ENCODE assay signal across 1 cellular context in the genomic region with DNA sequence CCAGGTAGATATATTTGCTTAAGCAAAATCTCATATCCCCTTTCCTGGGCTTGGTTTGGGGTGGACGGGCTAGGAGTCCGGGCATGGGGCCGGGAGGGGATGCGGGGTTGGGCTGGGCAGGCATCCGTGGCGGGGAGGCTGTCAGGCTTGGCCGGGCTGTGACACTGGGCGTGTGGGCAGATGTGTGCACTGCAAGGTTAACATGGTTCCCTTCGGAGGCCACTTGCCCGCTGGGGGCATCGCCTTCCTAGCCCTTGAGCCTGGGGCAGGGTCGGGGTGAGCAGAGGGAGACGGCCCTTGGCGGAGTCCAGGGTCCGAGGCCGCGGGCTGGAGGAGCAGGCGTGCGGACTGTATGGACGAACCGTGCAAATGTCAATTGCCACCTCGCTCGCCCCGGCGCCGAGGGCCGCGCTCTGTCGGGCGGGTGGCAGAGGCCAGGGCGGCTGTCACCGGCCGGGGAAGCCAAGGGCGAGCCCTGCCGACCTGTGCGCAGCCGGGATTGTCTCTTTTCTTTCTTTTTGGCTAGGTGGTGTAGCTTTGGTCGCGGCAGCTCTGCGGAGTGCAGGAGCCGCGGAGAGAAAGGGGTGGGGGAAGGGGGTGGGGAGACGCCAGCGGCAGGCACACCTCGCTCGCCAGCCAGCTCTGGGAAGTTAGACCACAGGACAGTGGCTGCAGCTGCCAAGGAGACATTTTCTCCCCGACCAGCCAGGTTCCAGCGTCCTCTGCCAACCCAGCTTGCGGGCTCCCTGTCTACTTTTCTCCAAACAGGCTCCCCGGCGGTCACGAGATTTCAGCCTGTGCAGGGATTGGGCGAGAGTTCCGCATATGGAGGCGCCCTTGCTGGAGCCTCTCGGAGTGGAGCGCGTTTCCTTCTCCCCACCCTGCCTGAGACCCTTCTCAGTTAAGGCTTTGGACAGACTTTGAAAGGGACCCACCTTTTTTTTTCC.
TF ChIP-seq lines count a peak whose summit lies in the region.

No MANE protein-coding gene starts in this region.

TF ChIP-seq in HepG2, 621 proteins besides CTCF, POLR2A, EP300 and RAD21 (continued from another document):
- TF ChIP-seq SPEN (CRISPR knock-in tag; IDR thresholded peaks at IDR 0.05; ENCODE audit: low read depth) (no peak), ZNF274 (CRISPR knock-in tag; IDR thresholded peaks at IDR 0.05) (peak; percentile 56; the same call in 1 of the 2 replicates), HBP1 (CRISPR knock-in tag; IDR thresholded peaks at IDR 0.05; ENCODE audit: low read depth) (no peak), BRD4 (CRISPR knock-in tag; IDR thresholded peaks at IDR 0.05) (no peak), THAP7 (CRISPR knock-in tag; IDR thresholded peaks at IDR 0.05) (no peak), RFX3 (CRISPR knock-in tag; IDR thresholded peaks at IDR 0.05) (no peak), ZNF354B (CRISPR knock-in tag; IDR thresholded peaks at IDR 0.05) (no peak), ZNF776 (CRISPR knock-in tag; IDR thresholded peaks at IDR 0.05) (no peak), SOX6 (IDR thresholded peaks at IDR 0.05) (no peak), SOX6 (CRISPR knock-in tag; IDR thresholded peaks at IDR 0.05) (no peak; the same call in 1 of the 2 replicates), ZNF557 (CRISPR knock-in tag; IDR thresholded peaks at IDR 0.05) (no peak), TRIM22 (IDR thresholded peaks at IDR 0.05) (no peak), ZNF660 (CRISPR knock-in tag; IDR thresholded peaks at IDR 0.05; ENCODE audit: borderline replicate concordance, low read depth) (no peak), PHF8 (CRISPR knock-in tag; IDR thresholded peaks at IDR 0.05) (peak; percentile 55), KAT8 (CRISPR knock-in tag; IDR thresholded peaks at IDR 0.05) (peak; percentile 50; the same call in 1 of the 2 replicates), IRF2 (CRISPR knock-in tag; IDR thresholded peaks at IDR 0.05) (no peak), GTF2F1 (IDR thresholded peaks at IDR 0.05; ENCODE audit: low read length) (no peak), SP5 (CRISPR knock-in tag; IDR thresholded peaks at IDR 0.05; ENCODE audit: borderline replicate concordance, low read depth) (no peak), DRAP1 (CRISPR knock-in tag; IDR thresholded peaks at IDR 0.05) (peak; percentile 90), KDM6A (CRISPR knock-in tag; IDR thresholded peaks at IDR 0.05; ENCODE audit: low read depth) (no peak), LRRFIP1 (CRISPR knock-in tag; conservative IDR thresholded peaks at IDR 0.05) (no peak)
- TF ChIP-seq, protein P1, sequence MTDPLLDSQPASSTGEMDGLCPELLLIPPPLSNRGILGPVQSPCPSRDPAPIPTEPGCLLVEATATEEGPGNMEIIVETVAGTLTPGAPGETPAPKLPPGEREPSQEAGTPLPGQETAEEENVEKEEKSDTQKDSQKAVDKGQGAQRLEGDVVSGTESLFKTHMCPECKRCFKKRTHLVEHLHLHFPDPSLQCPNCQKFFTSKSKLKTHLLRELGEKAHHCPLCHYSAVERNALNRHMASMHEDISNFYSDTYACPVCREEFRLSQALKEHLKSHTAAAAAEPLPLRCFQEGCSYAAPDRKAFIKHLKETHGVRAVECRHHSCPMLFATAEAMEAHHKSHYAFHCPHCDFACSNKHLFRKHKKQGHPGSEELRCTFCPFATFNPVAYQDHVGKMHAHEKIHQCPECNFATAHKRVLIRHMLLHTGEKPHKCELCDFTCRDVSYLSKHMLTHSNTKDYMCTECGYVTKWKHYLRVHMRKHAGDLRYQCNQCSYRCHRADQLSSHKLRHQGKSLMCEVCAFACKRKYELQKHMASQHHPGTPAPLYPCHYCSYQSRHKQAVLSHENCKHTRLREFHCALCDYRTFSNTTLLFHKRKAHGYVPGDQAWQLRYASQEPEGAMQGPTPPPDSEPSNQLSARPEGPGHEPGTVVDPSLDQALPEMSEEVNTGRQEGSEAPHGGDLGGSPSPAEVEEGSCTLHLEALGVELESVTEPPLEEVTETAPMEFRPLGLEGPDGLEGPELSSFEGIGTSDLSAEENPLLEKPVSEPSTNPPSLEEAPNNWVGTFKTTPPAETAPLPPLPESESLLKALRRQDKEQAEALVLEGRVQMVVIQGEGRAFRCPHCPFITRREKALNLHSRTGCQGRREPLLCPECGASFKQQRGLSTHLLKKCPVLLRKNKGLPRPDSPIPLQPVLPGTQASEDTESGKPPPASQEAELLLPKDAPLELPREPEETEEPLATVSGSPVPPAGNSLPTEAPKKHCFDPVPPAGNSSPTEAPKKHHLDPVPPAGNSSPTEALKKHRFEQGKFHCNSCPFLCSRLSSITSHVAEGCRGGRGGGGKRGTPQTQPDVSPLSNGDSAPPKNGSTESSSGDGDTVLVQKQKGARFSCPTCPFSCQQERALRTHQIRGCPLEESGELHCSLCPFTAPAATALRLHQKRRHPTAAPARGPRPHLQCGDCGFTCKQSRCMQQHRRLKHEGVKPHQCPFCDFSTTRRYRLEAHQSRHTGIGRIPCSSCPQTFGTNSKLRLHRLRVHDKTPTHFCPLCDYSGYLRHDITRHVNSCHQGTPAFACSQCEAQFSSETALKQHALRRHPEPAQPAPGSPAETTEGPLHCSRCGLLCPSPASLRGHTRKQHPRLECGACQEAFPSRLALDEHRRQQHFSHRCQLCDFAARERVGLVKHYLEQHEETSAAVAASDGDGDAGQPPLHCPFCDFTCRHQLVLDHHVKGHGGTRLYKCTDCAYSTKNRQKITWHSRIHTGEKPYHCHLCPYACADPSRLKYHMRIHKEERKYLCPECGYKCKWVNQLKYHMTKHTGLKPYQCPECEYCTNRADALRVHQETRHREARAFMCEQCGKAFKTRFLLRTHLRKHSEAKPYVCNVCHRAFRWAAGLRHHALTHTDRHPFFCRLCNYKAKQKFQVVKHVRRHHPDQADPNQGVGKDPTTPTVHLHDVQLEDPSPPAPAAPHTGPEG (CRISPR knock-in tag; IDR thresholded peaks at IDR 0.05) = no peak
- TF ChIP-seq, protein P2, sequence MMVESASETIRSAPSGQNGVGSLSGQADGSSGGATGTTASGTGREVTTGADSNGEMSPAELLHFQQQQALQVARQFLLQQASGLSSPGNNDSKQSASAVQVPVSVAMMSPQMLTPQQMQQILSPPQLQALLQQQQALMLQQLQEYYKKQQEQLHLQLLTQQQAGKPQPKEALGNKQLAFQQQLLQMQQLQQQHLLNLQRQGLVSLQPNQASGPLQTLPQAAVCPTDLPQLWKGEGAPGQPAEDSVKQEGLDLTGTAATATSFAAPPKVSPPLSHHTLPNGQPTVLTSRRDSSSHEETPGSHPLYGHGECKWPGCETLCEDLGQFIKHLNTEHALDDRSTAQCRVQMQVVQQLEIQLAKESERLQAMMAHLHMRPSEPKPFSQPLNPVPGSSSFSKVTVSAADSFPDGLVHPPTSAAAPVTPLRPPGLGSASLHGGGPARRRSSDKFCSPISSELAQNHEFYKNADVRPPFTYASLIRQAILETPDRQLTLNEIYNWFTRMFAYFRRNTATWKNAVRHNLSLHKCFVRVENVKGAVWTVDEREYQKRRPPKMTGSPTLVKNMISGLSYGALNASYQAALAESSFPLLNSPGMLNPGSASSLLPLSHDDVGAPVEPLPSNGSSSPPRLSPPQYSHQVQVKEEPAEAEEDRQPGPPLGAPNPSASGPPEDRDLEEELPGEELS (CRISPR knock-in tag; IDR thresholded peaks at IDR 0.05) = 0 out of 2 replicates have a peak, but pooled peaks have one; percentile 36
TF ChIP-seq in HepG2: peak in this region for 124.
